Comparison of ENCODE assay signal across 14 cellular contexts in genomic region chr6:152136449-152136825, GRCh38.
DNase-seq lines count a peak whose midpoint lies in the region; ATAC-seq lines count a peak whose summit lies in the region.
"Had no signal": no experiment of that assay in that cellular context is flagged by ENCODE, and none has a peak within 500 bp of the region (broad histone marks: within the 10 kb centered on the region; RNA-seq: fewer than 3 reads in every experiment).

No MANE protein-coding gene starts in this region.

- H3K4me3 Mint-ChIP-seq in activated CD4-positive, alpha-beta T cell treated with anti-CD3 and anti-CD28 coated beads for 36 hours: no peak overlapping the region
- H3K4me3 Mint-ChIP-seq: immature natural killer cell had no signal

- CTCF ChIA-PET in activated CD4-positive, alpha-beta T cell treated with anti-CD3 and anti-CD28 coated beads for 36 hours (lab: Charles Lee): interaction anchor here (0.7 to 2.5 kb wide), 2 partner anchors 11 to 420 kb away, joined by 3 to 9 read pairs; no protein-coding TSS in a partner anchor

- POLR2A ChIA-PET in activated CD4-positive, alpha-beta T cell treated with anti-CD3 and anti-CD28 coated beads for 36 hours (lab: Charles Lee): no interaction called here

- peak overlapping the region; percentile 72 for H3K27ac Mint-ChIP-seq in activated CD4-positive, alpha-beta T cell treated with anti-CD3 and anti-CD28 coated beads for 36 hours

- intact Hi-C loops in activated CD4-positive, alpha-beta T cell treated with anti-CD3 and anti-CD28 coated beads for 36 hours (cut with DNase I, micrococcal nuclease): no loop called here

- ATAC-seq in activated CD4-positive, alpha-beta T cell treated with anti-CD3 and anti-CD28 coated beads for 36 hours: no peak
- ATAC-seq: gastrocnemius medialis had no signal

- peaks cover 36% of the 10 kb centered on the region for H3K36me3 Mint-ChIP-seq in activated CD4-positive, alpha-beta T cell treated with anti-CD3 and anti-CD28 coated beads for 36 hours (ENCODE audit: low read depth)

- DNase-seq in activated CD4-positive, alpha-beta T cell treated with anti-CD3 and anti-CD28 coated beads for 36 hours: no peak
- DNase-seq in activated CD4-positive, alpha-beta T cell treated with anti-CD3 and anti-CD28 coated beads, Interleukin-2, amount 50 U/mL, for 4 hours: no peak
- peak; percentile 45 for DNase-seq in NCI-H1092 (lab: John Stamatoyannopoulos, UW)
- DNase-seq in SHP77 (lab: John Stamatoyannopoulos, UW): peak; percentile 48 to 81
- peak; percentile 37 for DNase-seq in left kidney (ENCODE audit: low read depth, low spot score)
- DNase-seq in NCI-H2107 treated with DMSO at 0.1 percent for 48 hours (lab: John Stamatoyannopoulos, UW; ENCODE audit: unreplicated experiment): no peak
- no peak for DNase-seq in iPS-NIHi11 (ENCODE audit: low spot score)
- DNase-seq in NCI-H1417 treated with DMSO at 0.1 percent for 48 hours (lab: John Stamatoyannopoulos, UW): no peak
- DNase-seq: ACHN; gastrocnemius medialis; immature natural killer cell; KBM-7; NCI-H187 treated with DMSO at 0.1 percent for 48 hours; stimulated activated naive CD4-positive, alpha-beta T cell had no signal

- no peaks in the 10 kb centered on the region for H3K27me3 Mint-ChIP-seq in activated CD4-positive, alpha-beta T cell treated with anti-CD3 and anti-CD28 coated beads for 36 hours

- H3K4me1 Mint-ChIP-seq in activated CD4-positive, alpha-beta T cell treated with anti-CD3 and anti-CD28 coated beads for 36 hours: no peaks in the 10 kb centered on the region
- H3K4me1 Mint-ChIP-seq: immature natural killer cell had no signal

- no peaks in the 10 kb centered on the region for H3K9me3 Mint-ChIP-seq in activated CD4-positive, alpha-beta T cell treated with anti-CD3 and anti-CD28 coated beads for 36 hours (ENCODE audit: low read depth)
- H3K9me3 Mint-ChIP-seq: immature natural killer cell had no signal

Comparison
In these comparisons a context has a peak if more than half of its experiments do, and no peak if none do; other contexts are left out.
1. DNase-seq: peak in NCI-H1092 (single experiment), SHP77 (2 of 2) and left kidney (single experiment); none in activated CD4-positive, alpha-beta T cell treated with anti-CD3 and anti-CD28 coated beads for 36 hours (single experiment), activated CD4-positive, alpha-beta T cell treated with anti-CD3 and anti-CD28 coated beads, Interleukin-2, amount 50 U/mL, for 4 hours (0 of 2), NCI-H2107 treated with DMSO at 0.1 percent for 48 hours (single experiment), iPS-NIHi11 (single experiment) and NCI-H1417 treated with DMSO at 0.1 percent for 48 hours (single experiment).